ENCODE assay signal across 9 cellular contexts in the genomic region with DNA sequence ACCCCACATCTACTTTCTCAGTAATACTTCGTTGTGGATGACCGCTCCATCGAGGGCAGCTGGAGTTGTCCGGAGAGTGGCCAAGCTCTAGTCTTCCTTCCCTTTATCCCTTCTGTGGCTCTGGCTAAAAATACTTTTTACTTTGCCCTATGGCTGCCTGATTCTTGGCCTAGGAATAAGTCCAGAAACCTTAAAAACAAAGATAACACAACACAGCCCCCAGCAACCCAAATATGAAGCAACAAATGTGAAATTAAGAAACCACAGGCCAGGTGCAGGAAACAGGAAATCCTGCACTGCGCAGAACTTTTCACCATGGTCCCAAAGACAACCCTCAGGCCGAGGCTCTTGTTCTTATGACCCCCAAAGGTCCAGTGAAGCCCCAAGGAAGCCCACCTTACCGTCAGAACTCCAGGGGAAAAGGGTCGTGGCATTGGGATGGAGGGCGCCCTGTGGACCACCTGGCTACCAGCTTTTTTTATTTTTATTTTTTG. TPM values are rescaled to one million over a fixed set of nuclear protein-coding genes. Genes with fewer than 3 reads are reported as not detected.
A peak's percentile ranks its signal among the peaks of the same experiment; 100 is the strongest.
DNase-seq lines count a peak whose midpoint lies in the region; TF ChIP-seq lines count a peak whose summit lies in the region.
"Had no signal": no experiment of that assay in that cellular context is flagged by ENCODE, and none has a peak within 500 bp of the region (broad histone marks: within the 10 kb centered on the region; RNA-seq: fewer than 3 reads in every experiment).

No MANE protein-coding gene starts in this region.

- H3K14ac ChIP-seq in neuronal stem cell (ENCODE audit: low read length): no peak overlapping the region

- no peaks in the 10 kb centered on the region for H3K79me1 ChIP-seq in neuronal stem cell (ENCODE audit: low read depth, low read length)

- no peak overlapping the region for H2AK5ac ChIP-seq in neuronal stem cell (ENCODE audit: low read depth, low read length)

- no peak overlapping the region for H3K4ac ChIP-seq in neuronal stem cell (ENCODE audit: low read length)

- H2BK15ac ChIP-seq in neuronal stem cell (ENCODE audit: low read length): no peak overlapping the region

- no peak overlapping the region for H2AFZ ChIP-seq in neuronal stem cell (ENCODE audit: low read length)

- H3K36me3 Mint-ChIP-seq in activated naive CD8-positive, alpha-beta T cell: peaks cover 4% of the 10 kb centered on the region

- H3K9me3 ChIP-seq in skeletal muscle tissue (ENCODE audit: control insufficient read depth in 3 of 3, low read length in 3 of 3): no peaks in the 10 kb centered on the region
- no peaks in the 10 kb centered on the region for H3K9me3 ChIP-seq in neuronal stem cell (replicated peaks in 1 of 2; ENCODE audit: control insufficient read depth in 2 of 2, insufficient read depth in 1 of 2, low read depth in 1 of 2, low read length in 2 of 2)

- H3K4me3 ChIP-seq in HL-60 (replicated peaks; ENCODE audit: insufficient read depth, low read length) (no peak overlapping the region), skeletal muscle tissue (ENCODE audit: low read length in 3 of 3) (no peak overlapping the region), neuronal stem cell (ENCODE audit: low read length in 2 of 2) (no peak overlapping the region)

- H3K4me1 Mint-ChIP-seq in activated naive CD8-positive, alpha-beta T cell (ENCODE audit: low read depth): peaks cover 69% of the 10 kb centered on the region

- H2BK5ac ChIP-seq in neuronal stem cell (ENCODE audit: low read length): no peak overlapping the region

- H3K27ac ChIP-seq in HL-60 (replicated peaks) (peak overlapping the region; percentile 99), skeletal muscle tissue (ENCODE audit: low read depth, low read length) (peak overlapping the region; percentile 47), neuronal stem cell (replicated peaks; ENCODE audit: low read length) (no peak overlapping the region)
- H3K27ac ChIP-seq: 22Rv1 had no signal

- H3K9ac ChIP-seq in skeletal muscle tissue (ENCODE audit: low read depth in 1 of 3, low read length in 3 of 3) (no peak overlapping the region), neuronal stem cell (ENCODE audit: low read depth, low read length, poor library complexity) (no peak overlapping the region)

- peak overlapping the region; percentile 87 for H3K4me3 Mint-ChIP-seq in activated naive CD8-positive, alpha-beta T cell

- DNase-seq in NK-92 treated with Interleukin-12 subunit alpha and Interleukin-12 subunit beta, amount 100 ng/mL, for 24 hours (lab: John Stamatoyannopoulos, UW): peak; percentile 31
- DNase-seq in NK-92 (lab: John Stamatoyannopoulos, UW; ENCODE audit: unreplicated experiment): no peak
- DNase-seq in HL-60 (ENCODE audit: low read depth in 1 of 2, low spot score in 1 of 2): peak; percentile 81 to 91
- DNase-seq in NCI-H69 (lab: John Stamatoyannopoulos, UW): no peak
- DNase-seq in neuronal stem cell (ENCODE audit: low spot score): no peak
- no peak for DNase-seq in NCI-H146 treated with DMSO at 0.1 percent for 48 hours (lab: John Stamatoyannopoulos, UW; ENCODE audit: unreplicated experiment)

- peak overlapping the region; percentile 91 for H3K27ac Mint-ChIP-seq in activated naive CD8-positive, alpha-beta T cell

- no peak overlapping the region for H4K91ac ChIP-seq in neuronal stem cell (ENCODE audit: low read depth, low read length, poor library complexity)

- no peaks in the 10 kb centered on the region for H3K27me3 ChIP-seq in HL-60 (ENCODE audit: insufficient read depth, poor library complexity, severe bottlenecking)
- H3K27me3 ChIP-seq in skeletal muscle tissue (ENCODE audit: control insufficient read depth in 3 of 3, insufficient read depth in 3 of 3, low read length in 3 of 3): no peaks in the 10 kb centered on the region
- H3K27me3 ChIP-seq in neuronal stem cell (ENCODE audit: control insufficient read depth in 3 of 3, insufficient read depth in 3 of 3, low read depth in 1 of 3, low read length in 3 of 3): no peaks in the 10 kb centered on the region

- no peak overlapping the region for H3K4me2 ChIP-seq in neuronal stem cell (ENCODE audit: insufficient read depth, low read length, poor library complexity, severe bottlenecking)

- H3K18ac ChIP-seq in neuronal stem cell (ENCODE audit: low read length): no peak overlapping the region

- H3K4me1 ChIP-seq in skeletal muscle tissue (ENCODE audit: control insufficient read depth in 3 of 3, insufficient read depth in 3 of 3, low read length in 3 of 3) (peaks cover 31 to 46% (median 36%) of the 10 kb centered on the region in 3 donors), neuronal stem cell (ENCODE audit: control insufficient read depth in 2 of 2, insufficient read depth in 1 of 2, low read depth in 1 of 2, low read length in 2 of 2) (no peaks in the 10 kb centered on the region)

- H4K8ac ChIP-seq in neuronal stem cell (ENCODE audit: low read depth, low read length): no peak overlapping the region

- peaks cover 40 to 49% (median 41%) of the 10 kb centered on the region in 3 donors for H3K36me3 ChIP-seq in skeletal muscle tissue (ENCODE audit: control insufficient read depth in 3 of 3, insufficient read depth in 3 of 3, low read length in 3 of 3)
- peaks cover 5 to 40% of the 10 kb centered on the region in 2 donors for H3K36me3 ChIP-seq in neuronal stem cell (replicated peaks in 1 of 2; ENCODE audit: control insufficient read depth in 2 of 2, insufficient read depth in 2 of 2, low read length in 2 of 2)

- TF ChIP-seq CTCF in HL-60 (IDR thresholded peaks at IDR 0.05; ENCODE audit: insufficient read depth, low read length): no peak

- no CpG with 5 or more reads among the region's 9 CpGs for WGBS in neuronal stem cell (ENCODE audit: extremely low coverage in 2 of 2, insufficient read length in 2 of 2, insufficient replicate concordance in 1 of 2), 2 donors

- no peak overlapping the region for H2BK12ac ChIP-seq in neuronal stem cell (ENCODE audit: low read length)

- no peak overlapping the region for H3K23ac ChIP-seq in neuronal stem cell (ENCODE audit: low read depth, low read length, poor library complexity)

- H3K9me3 Mint-ChIP-seq in activated naive CD8-positive, alpha-beta T cell (ENCODE audit: low read depth): no peaks in the 10 kb centered on the region

- H2BK120ac ChIP-seq in neuronal stem cell (ENCODE audit: low read depth, low read length): no peak overlapping the region

- no peaks in the 10 kb centered on the region for H3K27me3 Mint-ChIP-seq in activated naive CD8-positive, alpha-beta T cell

RNA-seq across cellular contexts. Expression of a gene that starts 26.0 kb away (rescaled TPM):
- 11.5 TPM for total RNA-seq in skeletal muscle tissue
- polyA plus RNA-seq in neuronal stem cell (2013, experiment 1 of 2): 3.4 TPM
- polyA plus RNA-seq in neuronal stem cell (2013, experiment 2 of 2): 3.4 TPM

RNA-seq across cellular contexts. Expression of a gene that starts 28.5 kb away (rescaled TPM):
- 34.4 TPM for total RNA-seq in skeletal muscle tissue
- 37.5 TPM for polyA plus RNA-seq in neuronal stem cell (2013, experiment 1 of 2)
- 41.1 TPM for polyA plus RNA-seq in neuronal stem cell (2013, experiment 2 of 2)

RNA-seq across cellular contexts. Expression of a gene that starts 42.3 kb away (rescaled TPM):
- not detected for total RNA-seq in skeletal muscle tissue
- polyA plus RNA-seq in neuronal stem cell (2013, experiment 1 of 2): 3.8 TPM
- 4.4 TPM for polyA plus RNA-seq in neuronal stem cell (2013, experiment 2 of 2)

RNA-seq across cellular contexts. Expression of a gene that starts 55.4 kb away (rescaled TPM):
- not detected for total RNA-seq in skeletal muscle tissue
- 0.20 TPM for polyA plus RNA-seq in neuronal stem cell (2013, experiment 1 of 2)
- 0.08 TPM for polyA plus RNA-seq in neuronal stem cell (2013, experiment 2 of 2)

Comparison
In these comparisons a context has a peak if more than half of its experiments do, and no peak if none do; other contexts are left out.
1. DNase-seq: peak in NK-92 treated with Interleukin-12 subunit alpha and Interleukin-12 subunit beta, amount 100 ng/mL, for 24 hours (single experiment) and HL-60 (2 of 2); none in NK-92 (single experiment), NCI-H69 (single experiment), neuronal stem cell (single experiment) and NCI-H146 treated with DMSO at 0.1 percent for 48 hours (single experiment).